4 cellular contexts compared by ENCODE assay signal in the genomic region with DNA sequence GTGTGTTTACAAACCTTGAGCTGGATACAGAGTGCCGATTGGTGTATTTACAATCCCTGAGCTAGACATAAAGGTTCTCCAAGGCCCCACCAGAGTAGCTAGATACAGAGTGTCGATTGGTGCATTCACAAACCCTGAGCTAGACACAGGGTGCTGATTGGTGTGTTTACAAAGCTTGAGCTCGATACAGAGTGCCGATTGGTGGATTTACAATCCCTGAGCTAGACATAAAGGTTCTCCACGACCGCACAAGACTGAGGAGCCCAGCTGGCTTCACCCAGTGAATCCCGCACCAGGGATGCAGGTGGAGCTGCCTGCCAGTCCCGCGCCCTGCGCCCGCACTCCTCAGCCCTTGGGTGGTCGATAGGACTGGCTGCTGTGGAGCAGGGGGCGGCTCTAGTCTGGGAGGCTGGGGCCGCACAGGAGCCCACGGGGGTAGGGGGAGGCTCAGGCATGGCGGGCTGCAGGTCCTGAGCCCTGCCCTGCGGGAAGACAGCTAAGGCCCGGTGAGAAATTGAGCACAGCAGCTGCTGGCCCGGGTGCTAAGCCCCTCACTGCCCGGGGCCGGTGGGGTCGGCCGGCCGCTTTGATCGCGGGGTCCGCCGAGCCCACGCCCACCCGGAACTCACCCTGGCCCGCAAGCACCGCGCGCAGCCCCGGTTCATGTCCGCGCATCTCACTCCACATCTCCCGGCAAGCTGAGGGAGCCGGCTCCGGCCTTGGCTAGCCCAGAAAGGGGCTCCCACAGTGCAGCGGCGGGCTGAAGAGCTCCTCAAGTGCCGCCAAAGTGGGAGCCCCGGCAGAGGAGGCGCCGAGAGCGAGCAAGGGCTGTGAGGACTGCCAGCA.
TF ChIP-seq lines count a peak whose summit lies in the region.

No MANE protein-coding gene starts in this region.

TF ChIP-seq in WTC11, 78 proteins besides CTCF, POLR2A, EP300 and RAD21:
- peak; percentile 48; the same call in 1 of the 2 replicates for TF ChIP-seq NFYB (CRISPR knock-in tag; conservative IDR thresholded peaks at IDR 0.05; ENCODE audit: low read depth)

TF ChIP-seq in K562, 482 proteins besides CTCF, POLR2A, EP300 and RAD21:
- peak; percentile 1 for TF ChIP-seq NFYB (IDR thresholded peaks at IDR 0.05; ENCODE audit: extremely low read depth, insufficient read length)
TF ChIP-seq in K562: peak in this region for 1; not testable (repeated sequence) for 481.

TF ChIP-seq in H1, 55 proteins besides CTCF, POLR2A, EP300 and RAD21:
- peak; percentile 16; the same call in 1 of the 2 replicates for TF ChIP-seq SP1 (IDR thresholded peaks at IDR 0.05; ENCODE audit: low read depth, low read length)
TF ChIP-seq in H1: peak in this region for 1; not testable (repeated sequence) for 54.

TF ChIP-seq in HepG2, 621 proteins besides CTCF, POLR2A, EP300 and RAD21:
- TF ChIP-seq ZNF687 (CRISPR knock-in tag; IDR thresholded peaks at IDR 0.05), result peak; percentile 6; the same call in 1 of the 2 replicates
- peak; percentile 66 for TF ChIP-seq NFYC (CRISPR knock-in tag; IDR thresholded peaks at IDR 0.05)
- peak; percentile 41; the same call in 1 of the 2 replicates for TF ChIP-seq NFYB (CRISPR knock-in tag; IDR thresholded peaks at IDR 0.05)
TF ChIP-seq in HepG2: peak in this region for 3; not testable (repeated sequence) for 618.
